Comparison of ENCODE assay signal across 16 cellular contexts in genomic region chr11:109036011-109036410, GRCh38.
"Had no signal": no experiment of that assay in that cellular context is flagged by ENCODE, and none has a peak within 500 bp of the region (broad histone marks: within the 10 kb centered on the region; RNA-seq: fewer than 3 reads in every experiment).

No MANE protein-coding gene starts in this region.

- H3K4me1 ChIP-seq: gastrocnemius medialis, left ventricle myocardium inferior, right atrium auricular region, sigmoid colon had no signal

- H3K9me3 ChIP-seq: gastrocnemius medialis, left ventricle myocardium inferior, mucosa of descending colon, ovary, right atrium auricular region, sigmoid colon had no signal

- H3K9me3 Mint-ChIP-seq: naive thymus-derived CD8-positive, alpha-beta T cell had no signal

- H3K27me3 ChIP-seq: gastrocnemius medialis, ovary, right atrium auricular region, sigmoid colon had no signal

- H3K36me3 Mint-ChIP-seq: immature natural killer cell; naive thymus-derived CD8-positive, alpha-beta T cell had no signal

- ATAC-seq: gastrocnemius medialis; left cardiac atrium; mucosa of descending colon; naive thymus-derived CD8-positive, alpha-beta T cell had no signal

- H3K4me3 Mint-ChIP-seq: immature natural killer cell; naive thymus-derived CD8-positive, alpha-beta T cell had no signal

- H3K4me1 Mint-ChIP-seq: immature natural killer cell; naive thymus-derived CD8-positive, alpha-beta T cell had no signal

- H3K27ac Mint-ChIP-seq: immature natural killer cell; naive thymus-derived CD8-positive, alpha-beta T cell had no signal

- H3K4me3 ChIP-seq: coronary artery, gastrocnemius medialis, left ventricle myocardium inferior, lung, mucosa of descending colon, ovary, right atrium auricular region, sigmoid colon, skin epidermis had no signal

- H3K27ac ChIP-seq: coronary artery, gastrocnemius medialis, left ventricle myocardium inferior, ovary, right atrium auricular region, sigmoid colon, skin epidermis had no signal

- H3K36me3 ChIP-seq: gastrocnemius medialis, left ventricle myocardium inferior, ovary, right atrium auricular region, sigmoid colon had no signal

- DNase-seq: effector CD8-positive, alpha-beta T cell; gastrocnemius medialis; immature natural killer cell; kidney; left cardiac atrium; left ventricle myocardium inferior; mucosa of descending colon; naive thymus-derived CD8-positive, alpha-beta T cell; ovary; sigmoid colon; stimulated activated naive CD4-positive, alpha-beta T cell treated with Interleukin-2 at 50 U/mL for 16 hours; trophoblast cell had no signal
